22 cellular contexts compared by ENCODE assay signal in genomic region chr9:118578467-118578866, GRCh38.
A peak's percentile ranks its signal among the peaks of the same experiment; 100 is the strongest.
DNase-seq lines count a peak whose midpoint lies in the region; ATAC-seq and TF ChIP-seq lines count a peak whose summit lies in the region.
"Had no signal": no experiment of that assay in that cellular context is flagged by ENCODE, and none has a peak within 500 bp of the region (broad histone marks: within the 10 kb centered on the region; RNA-seq: fewer than 3 reads in every experiment).

No MANE protein-coding gene starts in this region.

- H3K4me2 ChIP-seq in fibroblast of lung (ENCODE audit: extremely low read depth, insufficient read depth, low read length): no peak overlapping the region

- no peaks in the 10 kb centered on the region for H3K4me1 Mint-ChIP-seq in activated CD4-positive, alpha-beta T cell treated with anti-CD3 and anti-CD28 coated beads for 36 hours

- no peaks in the 10 kb centered on the region for H4K20me1 ChIP-seq in fibroblast of lung (ENCODE audit: control insufficient read depth, extremely low read depth, insufficient read depth, low read length)

- H3K4me3 Mint-ChIP-seq in activated CD4-positive, alpha-beta T cell treated with anti-CD3 and anti-CD28 coated beads for 36 hours: no peak overlapping the region
- H3K4me3 Mint-ChIP-seq: dendritic cell treated with granulocyte-macrophage colony-stimulating factor and Interleukin-4, amounts not matched to agents 40 ng/mL and 50 ng/mL, for 4 days had no signal

- H3K27ac Mint-ChIP-seq in activated CD4-positive, alpha-beta T cell treated with anti-CD3 and anti-CD28 coated beads for 36 hours: no peak overlapping the region
- H3K27ac Mint-ChIP-seq: dendritic cell treated with granulocyte-macrophage colony-stimulating factor and Interleukin-4, amounts not matched to agents 40 ng/mL and 50 ng/mL, for 4 days had no signal

- intact Hi-C loops in colonic mucosa (cut with DNase I): no loop called here
- intact Hi-C loops in activated CD4-positive, alpha-beta T cell treated with anti-CD3 and anti-CD28 coated beads for 36 hours (cut with DNase I, micrococcal nuclease): no loop called here

- H3K9me3 ChIP-seq in adipocyte (ENCODE audit: control insufficient read depth, low read length) (peaks cover 9% of the 10 kb centered on the region), fibroblast of lung (ENCODE audit: control insufficient read depth, insufficient read depth, low read depth, low read length) (no peaks in the 10 kb centered on the region), colonic mucosa (no peaks in the 10 kb centered on the region)
- H3K9me3 ChIP-seq: gastrocnemius medialis, SJCRH30, uterus had no signal

- DNase-seq in GM03348 (ENCODE audit: low spot score) (peak; percentile 52), adipocyte (ENCODE audit: low read depth) (peak; percentile 54), fibroblast of lung (ENCODE audit: low read depth in 2 of 2) (peak; percentile 32 to 81), renal cortical epithelial cell (ENCODE audit: low read depth) (peak; percentile 81), colonic mucosa (no peak)
- no peak for DNase-seq in activated T-cell treated with anti-CD3 and anti-CD28 coated beads, Interleukin-2, amount 50 U/mL, for 1 hour
- DNase-seq in activated CD4-positive, alpha-beta T cell treated with anti-CD3 and anti-CD28 coated beads for 36 hours: no peak
- DNase-seq: activated CD4-positive, alpha-beta T cell treated with anti-CD3 and anti-CD28 coated beads for 48 hours; C1 segment of cervical spinal cord; DND-41; gastrocnemius medialis; NCI-H1417; nucleus accumbens; SJCRH30; stimulated activated naive CD4-positive, alpha-beta T cell treated with Interleukin-2 at 50 U/mL for 16 hours; T-helper 9 cell; uterus had no signal

- H3K36me3 ChIP-seq in adipocyte (ENCODE audit: control insufficient read depth, insufficient read depth, low read length, severe bottlenecking) (no peaks in the 10 kb centered on the region), fibroblast of lung (ENCODE audit: control insufficient read depth, insufficient read depth, low read length) (no peaks in the 10 kb centered on the region), colonic mucosa (no peaks in the 10 kb centered on the region)
- H3K36me3 ChIP-seq: gastrocnemius medialis, SJCRH30, uterus had no signal

- TF ChIP-seq CTCF in fibroblast of lung (conservative IDR thresholded peaks at IDR 0.05 in 1 of 2, IDR thresholded peaks at IDR 0.05 in 1 of 2; ENCODE audit: low read depth in 1 of 2, low read length in 2 of 2) (no peak), colonic mucosa (IDR thresholded peaks at IDR 0.05) (no peak)

- H2AFZ ChIP-seq in fibroblast of lung (ENCODE audit: low read length): no peak overlapping the region

- no peak for ATAC-seq in HG02759 (IDR thresholded peaks at IDR 0.05; ENCODE audit: unreplicated experiment)
- ATAC-seq in activated CD4-positive, alpha-beta T cell treated with anti-CD3 and anti-CD28 coated beads for 36 hours: no peak
- ATAC-seq: gastrocnemius medialis, GM12878, HCT116, K562 had no signal

- POLR2A ChIA-PET in activated CD4-positive, alpha-beta T cell treated with anti-CD3 and anti-CD28 coated beads for 36 hours (lab: Charles Lee): no interaction called here

- H3K4me3 ChIP-seq in adipocyte (ENCODE audit: low read length) (peak overlapping the region; percentile 9), fibroblast of lung (replicated peaks in 1 of 4; ENCODE audit: control extremely low read depth in 1 of 4, insufficient read depth in 1 of 4, low read depth in 3 of 4, low read length in 4 of 4) (no peak overlapping the region), colonic mucosa (no peak overlapping the region)
- H3K4me3 ChIP-seq: gastrocnemius medialis, GM12878, K562, SJCRH30, uterus had no signal

- H3K9ac ChIP-seq in adipocyte (ENCODE audit: low read length) (peak overlapping the region; percentile 54), fibroblast of lung (ENCODE audit: insufficient read depth, low read length) (no peak overlapping the region), colonic mucosa (ENCODE audit: low read depth in 2 of 2, low read length in 2 of 2) (no peak overlapping the region)

- no peaks in the 10 kb centered on the region for H3K79me2 ChIP-seq in fibroblast of lung (ENCODE audit: control insufficient read depth, insufficient read depth, low read length)

- H3K27me3 ChIP-seq in adipocyte (replicated peaks; ENCODE audit: control insufficient read depth, insufficient read depth, low read length) (no peaks in the 10 kb centered on the region), fibroblast of lung (ENCODE audit: control insufficient read depth, insufficient read depth, low read length) (no peaks in the 10 kb centered on the region), colonic mucosa (no peaks in the 10 kb centered on the region)
- H3K27me3 ChIP-seq: gastrocnemius medialis, SJCRH30, uterus had no signal

- H3K9me3 Mint-ChIP-seq in activated CD4-positive, alpha-beta T cell treated with anti-CD3 and anti-CD28 coated beads for 36 hours (ENCODE audit: low read depth): peaks cover 8% of the 10 kb centered on the region

- H3K4me1 ChIP-seq in adipocyte (ENCODE audit: control insufficient read depth, insufficient read depth, low read length) (peaks cover 8% of the 10 kb centered on the region), fibroblast of lung (ENCODE audit: control insufficient read depth, extremely low read depth, insufficient read depth, low read length) (no peaks in the 10 kb centered on the region), colonic mucosa (no peaks in the 10 kb centered on the region)
- H3K4me1 ChIP-seq: gastrocnemius medialis, uterus had no signal

- no peaks in the 10 kb centered on the region for H3K36me3 Mint-ChIP-seq in activated CD4-positive, alpha-beta T cell treated with anti-CD3 and anti-CD28 coated beads for 36 hours (ENCODE audit: low read depth)

- CTCF ChIA-PET in activated CD4-positive, alpha-beta T cell treated with anti-CD3 and anti-CD28 coated beads for 36 hours (lab: Charles Lee): interaction anchor here (1.0 to 1.2 kb wide), 2 partner anchors 9 to 31 kb away, joined by 4 read pairs; no protein-coding TSS in a partner anchor

- H3K27ac ChIP-seq in fibroblast of lung (ENCODE audit: insufficient read depth, low read length) (no peak overlapping the region), colonic mucosa (no peak overlapping the region)
- H3K27ac ChIP-seq: gastrocnemius medialis, SJCRH30, uterus had no signal

- no peaks in the 10 kb centered on the region for H3K27me3 Mint-ChIP-seq in activated CD4-positive, alpha-beta T cell treated with anti-CD3 and anti-CD28 coated beads for 36 hours
- H3K27me3 Mint-ChIP-seq: dendritic cell treated with granulocyte-macrophage colony-stimulating factor and Interleukin-4, amounts not matched to agents 40 ng/mL and 50 ng/mL, for 4 days had no signal

Comparison
In these comparisons a context has a peak if more than half of its experiments do, and no peak if none do; other contexts are left out.
1. DNase-seq: peak in GM03348 (single experiment), adipocyte (single experiment), fibroblast of lung (2 of 2) and renal cortical epithelial cell (single experiment); none in activated T-cell treated with anti-CD3 and anti-CD28 coated beads, Interleukin-2, amount 50 U/mL, for 1 hour (single experiment), colonic mucosa (single experiment) and activated CD4-positive, alpha-beta T cell treated with anti-CD3 and anti-CD28 coated beads for 36 hours (single experiment).